Comparison of ENCODE assay signal across 16 cellular contexts in genomic region chr9:116550728-116551436, GRCh38.
DNase-seq lines count a peak whose midpoint lies in the region; ATAC-seq, FAIRE-seq and TF ChIP-seq lines count a peak whose summit lies in the region.
"Had no signal": no experiment of that assay in that cellular context is flagged by ENCODE, and none has a peak within 500 bp of the region (broad histone marks: within the 10 kb centered on the region; RNA-seq: fewer than 3 reads in every experiment).

No MANE protein-coding gene starts in this region.

- intact Hi-C loops in CD8-positive, alpha-beta T cell (cut with DNase I, micrococcal nuclease): no loop called here

- POLR2A ChIA-PET in AG04450 (lab: Yijun Ruan, JAX): no interaction called here
- POLR2A ChIA-PET in CD8-positive, alpha-beta T cell (lab: Charles Lee): no interaction called here

- TF ChIP-seq CTCF in AG04450 (IDR thresholded peaks at IDR 0.05; ENCODE audit: low read depth, low read length) (no peak), brain microvascular endothelial cell (IDR thresholded peaks at IDR 0.05; ENCODE audit: low read depth, low read length, missing control alignments) (no peak), right atrium auricular region (IDR thresholded peaks at IDR 0.05) (no peak)
- no peak for TF ChIP-seq CTCF in CD8-positive, alpha-beta T cell (IDR thresholded peaks at IDR 0.05)

- H3K4me3 Mint-ChIP-seq in CD8-positive, alpha-beta T cell: no peak overlapping the region
- H3K4me3 Mint-ChIP-seq: natural killer cell had no signal

- H3K4me1 ChIP-seq in right atrium auricular region: peaks cover 0 to 31% of the 10 kb centered on the region in 2 donors
- H3K4me1 ChIP-seq in CD8-positive, alpha-beta T cell (ENCODE audit: insufficient read depth, low read length): no peaks in the 10 kb centered on the region

- H3K27me3 ChIP-seq in AG04450 (ENCODE audit: control insufficient read depth, insufficient read depth, low read length) (no peaks in the 10 kb centered on the region), brain microvascular endothelial cell (replicated peaks) (no peaks in the 10 kb centered on the region), right atrium auricular region (no peaks in the 10 kb centered on the region)
- no peaks in the 10 kb centered on the region for H3K27me3 ChIP-seq in CD8-positive, alpha-beta T cell (ENCODE audit: insufficient read depth, low read length)
- H3K27me3 ChIP-seq: esophagus squamous epithelium had no signal

- no peak for FAIRE-seq in urothelium cell line (lab: Jason Lieb, UNC)
- FAIRE-seq: small intestine had no signal

- no peak overlapping the region for H3K27ac Mint-ChIP-seq in CD8-positive, alpha-beta T cell
- H3K27ac Mint-ChIP-seq: natural killer cell had no signal

- ATAC-seq in HG03354 (IDR thresholded peaks at IDR 0.05; ENCODE audit: poor library complexity, severe bottlenecking, unreplicated experiment): no peak
- ATAC-seq in CD8-positive, alpha-beta T cell: no peak
- ATAC-seq: natural killer cell had no signal

- H3K27me3 Mint-ChIP-seq in CD8-positive, alpha-beta T cell (ENCODE audit: low read depth): no peaks in the 10 kb centered on the region

- H3K27ac ChIP-seq in AG04450 (ENCODE audit: low read depth, low read length) (peak overlapping the region; percentile 59), brain microvascular endothelial cell (peak overlapping the region; percentile 41), right atrium auricular region (peak overlapping the region; percentile 41 to 59)
- no peak overlapping the region for H3K27ac ChIP-seq in CD8-positive, alpha-beta T cell (ENCODE audit: low read depth, low read length)

- no peaks in the 10 kb centered on the region for H3K36me3 ChIP-seq in brain microvascular endothelial cell (replicated peaks)
- H3K36me3 ChIP-seq in right atrium auricular region: no peaks in the 10 kb centered on the region
- H3K36me3 ChIP-seq in CD8-positive, alpha-beta T cell (ENCODE audit: insufficient read depth, low read length): no peaks in the 10 kb centered on the region
- H3K36me3 ChIP-seq: esophagus squamous epithelium had no signal

- in situ Hi-C loops in brain microvascular endothelial cell (cut with HindIII; ENCODE audit: low pct_ligation_motif_present, low sequenced_read_pairs): no loop called here

- H3K4me1 Mint-ChIP-seq in CD8-positive, alpha-beta T cell (ENCODE audit: low read depth): peaks cover 4% of the 10 kb centered on the region

- CTCF ChIA-PET in AG04450 (lab: Charles Lee): interaction anchor here (1.9 kb wide), 1 partner anchor 21 kb away, joined by 6 read pairs; no protein-coding TSS in a partner anchor
- CTCF ChIA-PET in CD8-positive, alpha-beta T cell (lab: Charles Lee): no interaction called here

- DNase-seq in AG04450 (ENCODE audit: low read depth, low spot score) (no peak), Kasumi-1 (lab: John Stamatoyannopoulos, UW) (peak; percentile 66 to 71), brain microvascular endothelial cell (peak; percentile 22), right atrium auricular region (ENCODE audit: low spot score) (no peak), urothelium cell line (ENCODE audit: low spot score) (no peak), HuH-7.5 (ENCODE audit: low spot score) (no peak)
- DNase-seq in CD8-positive, alpha-beta T cell: no peak
- DNase-seq: activated CD4-positive, alpha-beta T cell treated with anti-CD3 and anti-CD28 coated beads, Interleukin-2, amount 50 U/mL, for 48 hours; activated gamma-delta T cell; DND-41; esophagus squamous epithelium; natural killer cell; NCI-H774; small intestine; trophoblast cell had no signal

- H3K4me3 ChIP-seq in AG04450 (ENCODE audit: low read depth, low read length): no peak overlapping the region
- H3K4me3 ChIP-seq in brain microvascular endothelial cell (ENCODE audit: low read depth, low read length): no peak overlapping the region
- H3K4me3 ChIP-seq in right atrium auricular region: no peak overlapping the region
- H3K4me3 ChIP-seq in CD8-positive, alpha-beta T cell (ENCODE audit: low read depth, low read length): no peak overlapping the region
- H3K4me3 ChIP-seq: esophagus squamous epithelium had no signal

- H3K9me3 ChIP-seq in AG04450 (ENCODE audit: control insufficient read depth, insufficient read depth, low read length) (no peaks in the 10 kb centered on the region), right atrium auricular region (no peaks in the 10 kb centered on the region)
- H3K9me3 ChIP-seq in CD8-positive, alpha-beta T cell (ENCODE audit: low read length): no peaks in the 10 kb centered on the region
- H3K9me3 ChIP-seq: esophagus squamous epithelium had no signal

- H3K9me3 Mint-ChIP-seq in CD8-positive, alpha-beta T cell: no peaks in the 10 kb centered on the region

- no peaks in the 10 kb centered on the region for H3K36me3 Mint-ChIP-seq in CD8-positive, alpha-beta T cell
- H3K36me3 Mint-ChIP-seq: natural killer cell had no signal

Comparison
In these comparisons a context has a peak if more than half of its experiments do, and no peak if none do; other contexts are left out.
1. DNase-seq: peak in Kasumi-1 (2 of 2) and brain microvascular endothelial cell (single experiment); none in AG04450 (single experiment), right atrium auricular region (single experiment), urothelium cell line (single experiment), HuH-7.5 (single experiment) and CD8-positive, alpha-beta T cell (0 of 7).